Comparison of ENCODE assay signal across 9 cellular contexts in genomic region chr10:62037166-62037831, GRCh38.
DNase-seq lines count a peak whose midpoint lies in the region; ATAC-seq and TF ChIP-seq lines count a peak whose summit lies in the region.
"Had no signal": no experiment of that assay in that cellular context is flagged by ENCODE, and none has a peak within 500 bp of the region (broad histone marks: within the 10 kb centered on the region; RNA-seq: fewer than 3 reads in every experiment).

No MANE protein-coding gene starts in this region.

- no peaks in the 10 kb centered on the region for H4K20me1 ChIP-seq in OCI-LY1 (ENCODE audit: insufficient read depth, low read length)

- H3K9me3 ChIP-seq in OCI-LY1 (ENCODE audit: low read length), result no peaks in the 10 kb centered on the region
- H3K9me3 ChIP-seq: mucosa of descending colon had no signal

- peak overlapping the region; percentile 68 for H3K4me2 ChIP-seq in OCI-LY1 (ENCODE audit: low read length)

- peaks cover 28% of the 10 kb centered on the region; the same call in 1 of the 2 replicates for H3K79me2 ChIP-seq in OCI-LY1 (ENCODE audit: insufficient read depth, low read length)

- peak overlapping the region; percentile 93 for H3K27ac ChIP-seq in OCI-LY1 (ENCODE audit: low read depth, low read length, poor library complexity, severe bottlenecking)

- no peaks in the 10 kb centered on the region for H3F3A ChIP-seq in OCI-LY1 (ENCODE audit: insufficient read depth, low read length)

- peak overlapping the region; percentile 30 for H3K4me3 ChIP-seq in OCI-LY1 (ENCODE audit: low read depth, low read length, poor library complexity, severe bottlenecking)
- H3K4me3 ChIP-seq: mucosa of descending colon had no signal

- ATAC-seq in esophagus mucosa, result peak; percentile 30
- no peak for ATAC-seq in GM21717 (IDR thresholded peaks at IDR 0.05; ENCODE audit: unreplicated experiment)
- no peak for ATAC-seq in HG02759 (IDR thresholded peaks at IDR 0.05; ENCODE audit: unreplicated experiment)

- peak; percentile 92 for DNase-seq in EH (ENCODE audit: low read depth)
- peak; percentile 78 for DNase-seq in renal cortical epithelial cell (ENCODE audit: low read depth)
- DNase-seq in NCI-H226, result no peak
- DNase-seq in NCI-H187 (lab: John Stamatoyannopoulos, UW), result no peak

- H3K9me2 ChIP-seq in OCI-LY1 (ENCODE audit: low read depth, low read length), result no peaks in the 10 kb centered on the region

- TF ChIP-seq CTCF in OCI-LY1 (IDR thresholded peaks at IDR 0.05; ENCODE audit: low read length), result no peak

- H3K9ac ChIP-seq in OCI-LY1 (ENCODE audit: low read length), result peak overlapping the region; percentile 71

- no peaks in the 10 kb centered on the region for H3K27me3 ChIP-seq in OCI-LY1 (ENCODE audit: insufficient read depth, low read length)

- peaks cover 98% of the 10 kb centered on the region for H3K4me1 ChIP-seq in OCI-LY1 (ENCODE audit: insufficient read depth, low read length, severe bottlenecking)

- no peak overlapping the region for H2AFZ ChIP-seq in OCI-LY1 (ENCODE audit: low read length)

- H3K36me3 ChIP-seq in OCI-LY1 (ENCODE audit: insufficient read depth, low read length), result no peaks in the 10 kb centered on the region

Comparison
In these comparisons a context has a peak if more than half of its experiments do, and no peak if none do; other contexts are left out.
1. DNase-seq: peak in EH (single experiment) and renal cortical epithelial cell (single experiment); none in NCI-H226 (single experiment) and NCI-H187 (0 of 2).